In genomic region chr2:27033253-27033852, GRCh38 we compare ENCODE assay signal across 8 cellular contexts.
DNase-seq lines count a peak whose midpoint lies in the region; ATAC-seq and TF ChIP-seq lines count a peak whose summit lies in the region.

No MANE protein-coding gene starts in this region.

- H3K4me3 ChIP-seq in RWPE2 (ENCODE audit: severe bottlenecking): peak overlapping the region; percentile 74
- H3K4me3 ChIP-seq in fibroblast of mammary gland (ENCODE audit: control insufficient read depth, low read depth, low read length): peak overlapping the region; percentile 98
- H3K4me3 ChIP-seq in retinal pigment epithelial cell (ENCODE audit: low read length): peak overlapping the region; percentile 97

- peak; percentile 6 for ATAC-seq in GM21717 (IDR thresholded peaks at IDR 0.05; ENCODE audit: unreplicated experiment)
- ATAC-seq in RWPE2 (ENCODE audit: low read depth): no peak

- H3K27ac ChIP-seq in RWPE2 (ENCODE audit: poor library complexity, severe bottlenecking): peak overlapping the region; percentile 37

- no peak for TF ChIP-seq CTCF in RWPE2 (IDR thresholded peaks at IDR 0.05; ENCODE audit: poor library complexity, severe bottlenecking)
- TF ChIP-seq CTCF in fibroblast of mammary gland (conservative IDR thresholded peaks at IDR 0.05; ENCODE audit: control insufficient read depth, insufficient read depth, low read depth, low read length): no peak
- TF ChIP-seq CTCF in retinal pigment epithelial cell (conservative IDR thresholded peaks at IDR 0.05; ENCODE audit: low read depth, low read length): no peak

- DNase-seq in RWPE2 (ENCODE audit: low spot score) (no peak), fibroblast of mammary gland (ENCODE audit: low read depth) (no peak), retinal pigment epithelial cell (ENCODE audit: low read depth) (no peak), DMS 273 (lab: John Stamatoyannopoulos, UW; ENCODE audit: unreplicated experiment) (no peak), germinal center (ENCODE audit: low spot score) (no peak), NOMO-1 treated with dmso at 0.1 percent for 144 hours (lab: John Stamatoyannopoulos, UW; ENCODE audit: unreplicated experiment) (no peak)
- DNase-seq in stimulated activated CD4-positive, alpha-beta T cell treated with anti-CD3 and anti-CD28 coated beads, Interleukin-4, amount 100 ng/mL, for 4 hours: no peak

- no peaks in the 10 kb centered on the region for H3K27me3 ChIP-seq in RWPE2 (ENCODE audit: insufficient read depth, poor library complexity, severe bottlenecking)

- H3K36me3 ChIP-seq in RWPE2 (ENCODE audit: low read depth): peaks cover 64% of the 10 kb centered on the region

- no peaks in the 10 kb centered on the region for H3K4me1 ChIP-seq in RWPE2 (ENCODE audit: insufficient read depth, poor library complexity, severe bottlenecking)

- no peaks in the 10 kb centered on the region for H3K9me3 ChIP-seq in RWPE2 (ENCODE audit: severe bottlenecking)
